Comparison of ENCODE assay signal across 19 cellular contexts in genomic region chr3:77159182-77159581, GRCh38.
DNase-seq lines count a peak whose midpoint lies in the region; ATAC-seq and TF ChIP-seq lines count a peak whose summit lies in the region.
"Had no signal": no experiment of that assay in that cellular context is flagged by ENCODE, and none has a peak within 500 bp of the region (broad histone marks: within the 10 kb centered on the region; RNA-seq: fewer than 3 reads in every experiment).

No MANE protein-coding gene starts in this region.

- no TSS peak for BruUV-seq in A673 (replicated peaks; lab: Mats Ljungman, UMichigan)

- no peaks in the 10 kb centered on the region for H3K36me3 ChIP-seq in A673 (ENCODE audit: insufficient read depth, low read length, poor library complexity, severe bottlenecking)
- H3K36me3 ChIP-seq: left ventricle myocardium inferior had no signal

- CTCF ChIA-PET in A673 (lab: Charles Lee) = no interaction called here

- ATAC-seq in GM19455 (IDR thresholded peaks at IDR 0.05; ENCODE audit: unreplicated experiment) = no peak
- no peak for ATAC-seq in HG03095 (IDR thresholded peaks at IDR 0.05; ENCODE audit: unreplicated experiment)
- ATAC-seq: activated T-helper 17 cell treated with anti-CD3 and anti-CD28 coated beads, Interleukin-2, amount 50 U/mL, for 72 hours had no signal

- intact Hi-C loops in A673 (cut with micrococcal nuclease; ENCODE audit: unreplicated experiment) = no loop called here

- H3K27me3 ChIP-seq in A673 (replicated peaks; ENCODE audit: insufficient read depth, low read depth, low read length, poor library complexity) = no peaks in the 10 kb centered on the region

- peak; percentile 34; the same call in 1 of the 2 replicates for TF ChIP-seq CTCF in A673 (conservative IDR thresholded peaks at IDR 0.05; ENCODE audit: low read depth, low read length)

- no peak for DNase-seq in A673 (ENCODE audit: low spot score)
- DNase-seq in HCEC 1CT = peak; percentile 7
- DNase-seq in SK-MEL-5 (ENCODE audit: low read depth, low spot score) = peak; percentile 43
- DNase-seq in iris pigment epithelial cell (ENCODE audit: low read depth) = peak; percentile 2
- DNase-seq in stimulated activated naive CD4-positive, alpha-beta T cell (lab: John Stamatoyannopoulos, UW) = no peak
- DNase-seq in hypothalamus (lab: John Stamatoyannopoulos, UW) = no peak
- DNase-seq: activated CD8-positive, alpha-beta memory T cell treated with anti-CD3 and anti-CD28 coated beads for 24 hours; Calu3; effector memory CD4-positive, alpha-beta T cell; left ventricle myocardium inferior; NCI-H1105 treated with DMSO at 0.1 percent for 48 hours; NCI-H226; PC-9; stimulated activated CD4-positive, alpha-beta T cell treated with anti-CD3 and anti-CD28 coated beads, Interleukin-4, amount 100 ng/mL, for 4 hours had no signal

- POLR2A ChIA-PET in A673 (lab: Charles Lee; ENCODE audit: low non-redundant PET) = no interaction called here

- H3K4me3 ChIP-seq in A673 (ENCODE audit: low read depth, low read length, poor library complexity, severe bottlenecking) = no peak overlapping the region
- H3K4me3 ChIP-seq: left ventricle myocardium inferior, PC-9, skin epidermis had no signal

- no peaks in the 10 kb centered on the region for H3K9me3 ChIP-seq in A673 (ENCODE audit: low read depth, low read length, poor library complexity, severe bottlenecking)
- H3K9me3 ChIP-seq: left ventricle myocardium inferior had no signal

- H3K4me1 ChIP-seq in A673 (ENCODE audit: insufficient read depth, low read length, poor library complexity, severe bottlenecking) = no peaks in the 10 kb centered on the region
- H3K4me1 ChIP-seq: left ventricle myocardium inferior, parathyroid adenoma had no signal

- no peak overlapping the region for H3K27ac ChIP-seq in A673 (ENCODE audit: low read depth, low read length, poor library complexity, severe bottlenecking)
- H3K27ac ChIP-seq: left ventricle myocardium inferior, parathyroid adenoma, PC-9, skin epidermis had no signal

- in situ Hi-C loops in SK-MEL-5 (cut with HindIII; ENCODE audit: low pct_unique_long_range_greater_than_20kb, low sequenced_read_pairs) = no loop called here

Comparison
In these comparisons a context has a peak if more than half of its experiments do, and no peak if none do; other contexts are left out.
1. DNase-seq: peak in HCEC 1CT (single experiment), SK-MEL-5 (single experiment) and iris pigment epithelial cell (single experiment); none in A673 (single experiment), stimulated activated naive CD4-positive, alpha-beta T cell (0 of 6) and hypothalamus (0 of 51).